ENCODE assay signal across 22 cellular contexts in genomic region chr5:111493031-111493430, GRCh38. TPM values are rescaled to one million over a fixed set of nuclear protein-coding genes. Genes with fewer than 3 reads are reported as not detected.
DNase-seq lines count a peak whose midpoint lies in the region; ATAC-seq, FAIRE-seq and TF ChIP-seq lines count a peak whose summit lies in the region.
"Had no signal": no experiment of that assay in that cellular context is flagged by ENCODE, and none has a peak within 500 bp of the region (broad histone marks: within the 10 kb centered on the region; RNA-seq: fewer than 3 reads in every experiment).

No MANE protein-coding gene starts in this region.

- H3K27ac Mint-ChIP-seq in activated naive CD4-positive, alpha-beta T cell treated with anti-CD3 and anti-CD28 coated beads, Interleukin-2, amount 50 U/mL, for 24 hours = peak overlapping the region; percentile 33
- H3K27ac Mint-ChIP-seq in activated T-helper 17 cell treated with anti-CD3 and anti-CD28 coated beads, Interleukin-2, amount 50 U/mL, for 72 hours = peak overlapping the region; percentile 28
- H3K27ac Mint-ChIP-seq in nephron = peak overlapping the region in 2 of 3 experiments; percentile 37 to 92

- no peaks in the 10 kb centered on the region for H3K27me3 Mint-ChIP-seq in activated naive CD4-positive, alpha-beta T cell treated with anti-CD3 and anti-CD28 coated beads, Interleukin-2, amount 50 U/mL, for 24 hours
- no peaks in the 10 kb centered on the region for H3K27me3 Mint-ChIP-seq in activated T-helper 17 cell treated with anti-CD3 and anti-CD28 coated beads, Interleukin-2, amount 50 U/mL, for 72 hours
- no peaks in the 10 kb centered on the region for H3K27me3 Mint-ChIP-seq in nephron (ENCODE audit: low read depth)
- H3K27me3 Mint-ChIP-seq: effector memory CD8-positive, alpha-beta T cell had no signal

- TF ChIP-seq POLR2A in GM12891 (IDR thresholded peaks at IDR 0.05; ENCODE audit: low read depth, low read length) = no peak

- TF ChIP-seq CTCF in nephron (IDR thresholded peaks at IDR 0.05; ENCODE audit: unreplicated experiment in 3 of 3) = no peak

- H3K4me1 Mint-ChIP-seq in activated naive CD4-positive, alpha-beta T cell treated with anti-CD3 and anti-CD28 coated beads, Interleukin-2, amount 50 U/mL, for 24 hours = peaks cover 16% of the 10 kb centered on the region
- H3K4me1 Mint-ChIP-seq in activated T-helper 17 cell treated with anti-CD3 and anti-CD28 coated beads, Interleukin-2, amount 50 U/mL, for 72 hours = peaks cover 13% of the 10 kb centered on the region
- H3K4me1 Mint-ChIP-seq in nephron = peaks cover 21% of the 10 kb centered on the region

- no peak overlapping the region for H3K4me3 Mint-ChIP-seq in activated naive CD4-positive, alpha-beta T cell treated with anti-CD3 and anti-CD28 coated beads, Interleukin-2, amount 50 U/mL, for 24 hours
- no peak overlapping the region for H3K4me3 Mint-ChIP-seq in activated T-helper 17 cell treated with anti-CD3 and anti-CD28 coated beads, Interleukin-2, amount 50 U/mL, for 72 hours
- H3K4me3 Mint-ChIP-seq in nephron = peak overlapping the region in 1 of 3 experiments; percentile 13
- H3K4me3 Mint-ChIP-seq: effector memory CD8-positive, alpha-beta T cell had no signal

- DNase-seq in activated naive CD4-positive, alpha-beta T cell (lab: John Stamatoyannopoulos, UW) = no peak
- no peak for DNase-seq in GM12891 (ENCODE audit: insufficient read length, low spot score)
- no peak for DNase-seq in DMS153 (lab: John Stamatoyannopoulos, UW)
- no peak for DNase-seq in stimulated activated CD4-positive, alpha-beta T cell treated with anti-CD3 and anti-CD28 coated beads, Interleukin-2, amount 100 ng/mL, for 24 hours
- DNase-seq: DMS79 treated with DMSO at 0.1 percent for 48 hours; effector memory CD8-positive, alpha-beta T cell; hypothalamus; NCI-H1694; NCI-H2227 treated with DMSO at 0.1 percent for 48 hours; NCI-H748 treated with DMSO at 0.1 percent for 48 hours; occipital lobe; stimulated activated CD4-positive, alpha-beta T cell treated with anti-CD3 and anti-CD28 coated beads, Interleukin-2, amount 100 ng/mL, for 48 hours; stimulated activated naive CD4-positive, alpha-beta T cell treated with Interleukin-2 at 50 U/mL for 16 hours; thyroid gland had no signal

- H3K36me3 Mint-ChIP-seq in activated naive CD4-positive, alpha-beta T cell treated with anti-CD3 and anti-CD28 coated beads, Interleukin-2, amount 50 U/mL, for 24 hours = peaks cover 10% of the 10 kb centered on the region
- H3K36me3 Mint-ChIP-seq in activated T-helper 17 cell treated with anti-CD3 and anti-CD28 coated beads, Interleukin-2, amount 50 U/mL, for 72 hours (ENCODE audit: low read depth) = peaks cover 56% of the 10 kb centered on the region
- peaks cover 14% of the 10 kb centered on the region for H3K36me3 Mint-ChIP-seq in nephron (ENCODE audit: low read depth)

- no peaks in the 10 kb centered on the region for H3K9me3 Mint-ChIP-seq in activated naive CD4-positive, alpha-beta T cell treated with anti-CD3 and anti-CD28 coated beads, Interleukin-2, amount 50 U/mL, for 24 hours
- H3K9me3 Mint-ChIP-seq in activated T-helper 17 cell treated with anti-CD3 and anti-CD28 coated beads, Interleukin-2, amount 50 U/mL, for 72 hours = no peaks in the 10 kb centered on the region
- H3K9me3 Mint-ChIP-seq in nephron = no peaks in the 10 kb centered on the region
- H3K9me3 Mint-ChIP-seq: effector memory CD8-positive, alpha-beta T cell had no signal

- ATAC-seq in activated T-helper 17 cell treated with anti-CD3 and anti-CD28 coated beads, Interleukin-2, amount 50 U/mL, for 72 hours (replicated peaks) = no peak
- no peak for ATAC-seq in HG03571 (IDR thresholded peaks at IDR 0.05; ENCODE audit: unreplicated experiment)
- ATAC-seq: effector memory CD8-positive, alpha-beta T cell; Right ventricle myocardium inferior had no signal

- peak; percentile 55 for FAIRE-seq in GM12891 (lab: Jason Lieb, UNC)
- FAIRE-seq: colon, frontal cortex, TTC549 had no signal

TF ChIP-seq in GM12891, 5 proteins besides CTCF, POLR2A, EP300 and RAD21:
- no peak for TF ChIP-seq SPI1 (IDR thresholded peaks at IDR 0.05; ENCODE audit: low read depth, low read length)
- TF ChIP-seq PAX5 (IDR thresholded peaks at IDR 0.05; ENCODE audit: insufficient read depth, low read length, severe bottlenecking) = no peak
- no peak for TF ChIP-seq TAF1 (IDR thresholded peaks at IDR 0.05; ENCODE audit: low read depth, low read length)
- TF ChIP-seq POU2F2 (IDR thresholded peaks at IDR 0.05; ENCODE audit: low read depth, low read length) = no peak
- TF ChIP-seq POLR2AphosphoS5 (IDR thresholded peaks at IDR 0.05; ENCODE audit: low read depth, low read length) = no peak

RNA-seq across cellular contexts. Expression of gene STARD4, which starts 19.3 kb away (rescaled TPM):
- polyA plus RNA-seq in GM12891 (2012; ENCODE audit: low read depth, missing spikeins) = 38.4 TPM
- 100 to 1,000 TPM in 1 of 2 donors, 10 to 100 TPM in 1; 48.7 to 102 TPM for total RNA-seq in activated T-helper 17 cell treated with anti-CD3 and anti-CD28 coated beads, Interleukin-2, amount 50 U/mL, for 72 hours
